Comparison of ENCODE assay signal across 12 cellular contexts in genomic region chr5:162593881-162594280, GRCh38.
DNase-seq lines count a peak whose midpoint lies in the region; ATAC-seq and TF ChIP-seq lines count a peak whose summit lies in the region.
"Had no signal": no experiment of that assay in that cellular context is flagged by ENCODE, and none has a peak within 500 bp of the region (broad histone marks: within the 10 kb centered on the region; RNA-seq: fewer than 3 reads in every experiment).

No MANE protein-coding gene starts in this region.

- peak; percentile 68 for ATAC-seq in GM19395 (IDR thresholded peaks at IDR 0.05; ENCODE audit: unreplicated experiment)
- ATAC-seq: natural killer cell treated with Interleukin-12 subunit alpha and Interleukin-12 subunit beta and Interleukin-15 and Interleukin-18, amount 100 ng/mL, for 72 hours had no signal

- no peaks in the 10 kb centered on the region for H3K36me3 ChIP-seq in Caco-2 (ENCODE audit: control insufficient read depth, insufficient read depth, low read length)

- DNase-seq in Caco-2: peak in 1 of 2 experiments; percentile 6
- DNase-seq in LNCaP clone FGC (ENCODE audit: low read depth): no peak
- DNase-seq in epithelial cell of proximal tubule (ENCODE audit: low read depth): no peak
- DNase-seq in NCI-H1105 treated with DMSO at 0.1 percent for 48 hours (lab: John Stamatoyannopoulos, UW): no peak
- DNase-seq in C1 segment of cervical spinal cord (lab: John Stamatoyannopoulos, UW): no peak
- no peak for DNase-seq in osteocyte (ENCODE audit: extremely low spot score, unreplicated experiment)
- DNase-seq in activated CD4-positive, alpha-beta T cell treated with anti-CD3 and anti-CD28 coated beads, Interleukin-2, amount 10 ng/mL, durations not matched to agents 24 days and 14 days: no peak
- DNase-seq: activated naive CD8-positive, alpha-beta T cell treated with anti-CD3 and anti-CD28 coated beads for 36 hours; DMS79 treated with DMSO at 0.1 percent for 48 hours; NCI-H146 had no signal

- no peak overlapping the region for H3K4me3 Mint-ChIP-seq in Caco-2 (ENCODE audit: unreplicated experiment)
- no peak overlapping the region for H3K4me3 Mint-ChIP-seq in osteocyte (ENCODE audit: unreplicated experiment)
- no peak overlapping the region for H3K4me3 Mint-ChIP-seq in activated CD4-positive, alpha-beta T cell treated with anti-CD3 and anti-CD28 coated beads, Interleukin-2, amount 10 ng/mL, durations not matched to agents 24 days and 14 days
- H3K4me3 Mint-ChIP-seq: activated naive CD8-positive, alpha-beta T cell treated with anti-CD3 and anti-CD28 coated beads for 36 hours; natural killer cell treated with Interleukin-12 subunit alpha and Interleukin-12 subunit beta and Interleukin-15 and Interleukin-18, amount 100 ng/mL, for 72 hours had no signal

- CTCF ChIA-PET in Caco-2 (lab: Charles Lee): no interaction called here

- POLR2A ChIA-PET in Caco-2 (lab: Charles Lee): no interaction called here

- H3K27me3 Mint-ChIP-seq in Caco-2 (ENCODE audit: insufficient read depth, unreplicated experiment) (no peaks in the 10 kb centered on the region), osteocyte (ENCODE audit: unreplicated experiment) (no peaks in the 10 kb centered on the region)
- H3K27me3 Mint-ChIP-seq in activated CD4-positive, alpha-beta T cell treated with anti-CD3 and anti-CD28 coated beads, Interleukin-2, amount 10 ng/mL, durations not matched to agents 24 days and 14 days: no peaks in the 10 kb centered on the region
- H3K27me3 Mint-ChIP-seq: activated naive CD8-positive, alpha-beta T cell treated with anti-CD3 and anti-CD28 coated beads for 36 hours; natural killer cell treated with Interleukin-12 subunit alpha and Interleukin-12 subunit beta and Interleukin-15 and Interleukin-18, amount 100 ng/mL, for 72 hours had no signal

- H3K4me1 Mint-ChIP-seq in Caco-2 (ENCODE audit: low read depth, unreplicated experiment): no peaks in the 10 kb centered on the region
- H3K4me1 Mint-ChIP-seq in osteocyte (ENCODE audit: unreplicated experiment): no peaks in the 10 kb centered on the region
- H3K4me1 Mint-ChIP-seq in activated CD4-positive, alpha-beta T cell treated with anti-CD3 and anti-CD28 coated beads, Interleukin-2, amount 10 ng/mL, durations not matched to agents 24 days and 14 days: no peaks in the 10 kb centered on the region
- H3K4me1 Mint-ChIP-seq: activated naive CD8-positive, alpha-beta T cell treated with anti-CD3 and anti-CD28 coated beads for 36 hours had no signal

- intact Hi-C loops in Caco-2 (cut with micrococcal nuclease; ENCODE audit: unreplicated experiment): loop anchor here (1.0 kb wide), 1 partner anchor 753 kb away; no protein-coding TSS in a partner anchor
- intact Hi-C loops in activated CD4-positive, alpha-beta T cell treated with anti-CD3 and anti-CD28 coated beads, Interleukin-2, amount 10 ng/mL, durations not matched to agents 24 days and 14 days (cut with micrococcal nuclease): no loop called here

- H3K27me3 ChIP-seq in Caco-2 (replicated peaks; ENCODE audit: control insufficient read depth, insufficient read depth, low read length): no peaks in the 10 kb centered on the region

- no peaks in the 10 kb centered on the region; the same call in 1 of the 2 replicates for H3K9me3 ChIP-seq in Caco-2

- no TSS peak for BruUV-seq in Caco-2 (replicated peaks; lab: Mats Ljungman, UMichigan)

- H3K4me3 ChIP-seq in Caco-2 (ENCODE audit: low read depth, low read length) (no peak overlapping the region), LNCaP clone FGC (ENCODE audit: low read depth, low read length) (no peak overlapping the region), epithelial cell of proximal tubule (ENCODE audit: low read depth, low read length) (no peak overlapping the region)

- no peak overlapping the region for H3K27ac Mint-ChIP-seq in Caco-2 (ENCODE audit: unreplicated experiment)
- H3K27ac Mint-ChIP-seq in osteocyte (ENCODE audit: unreplicated experiment): no peak overlapping the region
- H3K27ac Mint-ChIP-seq in activated CD4-positive, alpha-beta T cell treated with anti-CD3 and anti-CD28 coated beads, Interleukin-2, amount 10 ng/mL, durations not matched to agents 24 days and 14 days: no peak overlapping the region
- H3K27ac Mint-ChIP-seq: activated naive CD8-positive, alpha-beta T cell treated with anti-CD3 and anti-CD28 coated beads for 36 hours; natural killer cell treated with Interleukin-12 subunit alpha and Interleukin-12 subunit beta and Interleukin-15 and Interleukin-18, amount 100 ng/mL, for 72 hours had no signal

- H3K9me3 Mint-ChIP-seq in Caco-2 (ENCODE audit: unreplicated experiment) (peaks cover 9% of the 10 kb centered on the region), osteocyte (ENCODE audit: unreplicated experiment) (peaks cover 37% of the 10 kb centered on the region)
- H3K9me3 Mint-ChIP-seq in activated CD4-positive, alpha-beta T cell treated with anti-CD3 and anti-CD28 coated beads, Interleukin-2, amount 10 ng/mL, durations not matched to agents 24 days and 14 days: no peaks in the 10 kb centered on the region

- no peaks in the 10 kb centered on the region for H3K36me3 Mint-ChIP-seq in Caco-2 (ENCODE audit: insufficient read depth, unreplicated experiment)
- no peaks in the 10 kb centered on the region for H3K36me3 Mint-ChIP-seq in osteocyte (ENCODE audit: unreplicated experiment)
- H3K36me3 Mint-ChIP-seq in activated CD4-positive, alpha-beta T cell treated with anti-CD3 and anti-CD28 coated beads, Interleukin-2, amount 10 ng/mL, durations not matched to agents 24 days and 14 days (ENCODE audit: low read depth): no peaks in the 10 kb centered on the region
- H3K36me3 Mint-ChIP-seq: activated naive CD8-positive, alpha-beta T cell treated with anti-CD3 and anti-CD28 coated beads for 36 hours; natural killer cell treated with Interleukin-12 subunit alpha and Interleukin-12 subunit beta and Interleukin-15 and Interleukin-18, amount 100 ng/mL, for 72 hours had no signal

- no peaks in the 10 kb centered on the region for H3K4me1 ChIP-seq in Caco-2

- TF ChIP-seq CTCF in Caco-2 (IDR thresholded peaks at IDR 0.05; ENCODE audit: insufficient read depth in 1 of 2, low read depth in 1 of 2, low read length in 1 of 2, severe bottlenecking in 1 of 2, unreplicated experiment in 1 of 2) (peak; percentile 37 to 63), LNCaP clone FGC (IDR thresholded peaks at IDR 0.05; ENCODE audit: control insufficient read depth, extremely low read depth, insufficient read depth) (peak; percentile 40), epithelial cell of proximal tubule (conservative IDR thresholded peaks at IDR 0.05; ENCODE audit: low read depth, low read length) (peak; percentile 48), osteocyte (IDR thresholded peaks at IDR 0.05) (no peak)
